ENCODE assay signal across 13 cellular contexts in genomic region chr10:114110174-114110972, GRCh38.
DNase-seq lines count a peak whose midpoint lies in the region; ATAC-seq and TF ChIP-seq lines count a peak whose summit lies in the region.
"Had no signal": no experiment of that assay in that cellular context is flagged by ENCODE, and none has a peak within 500 bp of the region (broad histone marks: within the 10 kb centered on the region; RNA-seq: fewer than 3 reads in every experiment).

No MANE protein-coding gene starts in this region.

- H3K27me3 Mint-ChIP-seq in GM23338 (ENCODE audit: insufficient read depth, low read depth, poor library complexity): peaks cover 4% of the 10 kb centered on the region
- peaks cover 15% of the 10 kb centered on the region for H3K27me3 Mint-ChIP-seq in activated CD4-positive, alpha-beta memory T cell treated with anti-CD3 and anti-CD28 coated beads, Interleukin-2, amount 10 ng/mL, durations not matched to agents 7 days and 5 days

- no peak overlapping the region for H3K27ac Mint-ChIP-seq in GM23338
- no peak overlapping the region for H3K27ac Mint-ChIP-seq in activated CD4-positive, alpha-beta memory T cell treated with anti-CD3 and anti-CD28 coated beads, Interleukin-2, amount 10 ng/mL, durations not matched to agents 7 days and 5 days
- H3K27ac Mint-ChIP-seq: activated naive CD4-positive, alpha-beta T cell treated with anti-CD3 and anti-CD28 coated beads, Interleukin-2, amount 10 ng/mL, durations not matched to agents 7 days and 5 days; T-helper 17 cell had no signal

- H2AFZ ChIP-seq in GM23338: no peak overlapping the region

- no peaks in the 10 kb centered on the region for H3K9me2 ChIP-seq in GM23338 (ENCODE audit: insufficient read depth)

- no peak overlapping the region for H3K27ac ChIP-seq in GM23338 (ENCODE audit: low read depth)
- no peak overlapping the region for H3K27ac ChIP-seq in testis
- H3K27ac ChIP-seq: esophagus muscularis mucosa had no signal

- no peak for TF ChIP-seq POLR2A in testis (IDR thresholded peaks at IDR 0.05)

- H3K4me3 Mint-ChIP-seq in GM23338: no peak overlapping the region
- no peak overlapping the region for H3K4me3 Mint-ChIP-seq in activated CD4-positive, alpha-beta memory T cell treated with anti-CD3 and anti-CD28 coated beads, Interleukin-2, amount 10 ng/mL, durations not matched to agents 7 days and 5 days
- H3K4me3 Mint-ChIP-seq: activated naive CD4-positive, alpha-beta T cell treated with anti-CD3 and anti-CD28 coated beads, Interleukin-2, amount 10 ng/mL, durations not matched to agents 7 days and 5 days; T-helper 17 cell had no signal

- POLR2A ChIA-PET in AG04449 (lab: Yijun Ruan, JAX): no interaction called here
- POLR2A ChIA-PET in activated CD4-positive, alpha-beta memory T cell treated with anti-CD3 and anti-CD28 coated beads, Interleukin-2, amount 10 ng/mL, durations not matched to agents 7 days and 5 days (lab: Charles Lee): no interaction called here

- no peaks in the 10 kb centered on the region for H3K4me1 Mint-ChIP-seq in GM23338
- no peaks in the 10 kb centered on the region for H3K4me1 Mint-ChIP-seq in activated CD4-positive, alpha-beta memory T cell treated with anti-CD3 and anti-CD28 coated beads, Interleukin-2, amount 10 ng/mL, durations not matched to agents 7 days and 5 days
- H3K4me1 Mint-ChIP-seq: activated naive CD4-positive, alpha-beta T cell treated with anti-CD3 and anti-CD28 coated beads, Interleukin-2, amount 10 ng/mL, durations not matched to agents 7 days and 5 days; T-helper 17 cell had no signal

- H4K20me1 ChIP-seq in GM23338 (replicated peaks; ENCODE audit: insufficient read depth): no peaks in the 10 kb centered on the region

- H3K27me3 ChIP-seq in GM23338 (ENCODE audit: insufficient read depth) (no peaks in the 10 kb centered on the region), testis (no peaks in the 10 kb centered on the region)
- H3K27me3 ChIP-seq: esophagus muscularis mucosa had no signal

- no peaks in the 10 kb centered on the region for H3K4me1 ChIP-seq in GM23338 (ENCODE audit: insufficient read depth)
- no peaks in the 10 kb centered on the region for H3K4me1 ChIP-seq in testis
- H3K4me1 ChIP-seq: esophagus muscularis mucosa had no signal

- in situ Hi-C loops in SK-MEL-5 (cut with HindIII; ENCODE audit: low pct_unique_long_range_greater_than_20kb, low sequenced_read_pairs): no loop called here

- CTCF ChIA-PET in AG04449 (lab: Yijun Ruan, JAX): interaction anchor here (0.9 to 14.5 kb wide), 6 partner anchors 9 to 405 kb away, joined by 3 to 335 read pairs (median 3); no protein-coding TSS in a partner anchor
- CTCF ChIA-PET in activated CD4-positive, alpha-beta memory T cell treated with anti-CD3 and anti-CD28 coated beads, Interleukin-2, amount 10 ng/mL, durations not matched to agents 7 days and 5 days (lab: Charles Lee): interaction anchor here (1.2 to 2.0 kb wide), 2 partner anchors 304 to 311 kb away, joined by 3 to 9 read pairs; no protein-coding TSS in a partner anchor

- intact Hi-C loops in testis (cut with DNase I; ENCODE audit: low total_unique reads): no loop called here

- DNase-seq in AG04449 (ENCODE audit: low read depth, low spot score) (no peak), GM23338 (ENCODE audit: low spot score) (peak; percentile 45), SK-MEL-5 (ENCODE audit: low read depth, low spot score) (peak; percentile 31), iPS-NIHi11 (ENCODE audit: low spot score) (peak; percentile 52), testis (no peak)
- DNase-seq in activated CD4-positive, alpha-beta memory T cell treated with anti-CD3 and anti-CD28 coated beads, Interleukin-2, amount 10 ng/mL, durations not matched to agents 7 days and 5 days: no peak
- DNase-seq: activated naive CD4-positive, alpha-beta T cell treated with anti-CD3 and anti-CD28 coated beads, Interleukin-2, amount 10 ng/mL, durations not matched to agents 7 days and 5 days; NCI-H187; stimulated activated CD4-positive, alpha-beta T cell treated with anti-CD3 and anti-CD28 coated beads, Interleukin-1b, Interleukin-23, amount 100 ng/mL, for 48 hours; T-helper 17 cell had no signal

- H3F3A ChIP-seq in GM23338 (replicated peaks; ENCODE audit: low read depth): no peaks in the 10 kb centered on the region

- no peaks in the 10 kb centered on the region for H3K79me2 ChIP-seq in GM23338 (replicated peaks; ENCODE audit: insufficient read depth)

- no peak overlapping the region for H3K4me2 ChIP-seq in GM23338

- peak; percentile 9 for TF ChIP-seq CTCF in AG04449 (IDR thresholded peaks at IDR 0.05; ENCODE audit: insufficient read depth, low read length, missing control alignments)
- peak; percentile 53 to 62 for TF ChIP-seq CTCF in GM23338 (conservative IDR thresholded peaks at IDR 0.05; ENCODE audit: low read depth in 2 of 2)
- TF ChIP-seq CTCF in testis (IDR thresholded peaks at IDR 0.05): no peak

- H3K4me3 ChIP-seq in AG04449 (ENCODE audit: low read depth, low read length) (no peak overlapping the region), GM23338 (no peak overlapping the region), testis (no peak overlapping the region)
- H3K4me3 ChIP-seq: esophagus muscularis mucosa had no signal

- H3K9me3 Mint-ChIP-seq in GM23338: no peaks in the 10 kb centered on the region
- H3K9me3 Mint-ChIP-seq in activated CD4-positive, alpha-beta memory T cell treated with anti-CD3 and anti-CD28 coated beads, Interleukin-2, amount 10 ng/mL, durations not matched to agents 7 days and 5 days: no peaks in the 10 kb centered on the region
- H3K9me3 Mint-ChIP-seq: activated naive CD4-positive, alpha-beta T cell treated with anti-CD3 and anti-CD28 coated beads, Interleukin-2, amount 10 ng/mL, durations not matched to agents 7 days and 5 days had no signal

- peak; percentile 87 for ATAC-seq in GM23338
- no peak for ATAC-seq in HG03045 (IDR thresholded peaks at IDR 0.05; ENCODE audit: unreplicated experiment)
- no peak for ATAC-seq in HG02678 (IDR thresholded peaks at IDR 0.05; ENCODE audit: unreplicated experiment)
- ATAC-seq: T-helper 17 cell had no signal

- H3K36me3 Mint-ChIP-seq in GM23338 (ENCODE audit: low read depth): no peaks in the 10 kb centered on the region
- no peaks in the 10 kb centered on the region for H3K36me3 Mint-ChIP-seq in activated CD4-positive, alpha-beta memory T cell treated with anti-CD3 and anti-CD28 coated beads, Interleukin-2, amount 10 ng/mL, durations not matched to agents 7 days and 5 days (ENCODE audit: low read depth)
- H3K36me3 Mint-ChIP-seq: activated naive CD4-positive, alpha-beta T cell treated with anti-CD3 and anti-CD28 coated beads, Interleukin-2, amount 10 ng/mL, durations not matched to agents 7 days and 5 days had no signal

- no peaks in the 10 kb centered on the region for H3K9me3 ChIP-seq in testis
- H3K9me3 ChIP-seq: esophagus muscularis mucosa had no signal

- no peaks in the 10 kb centered on the region for H3K36me3 ChIP-seq in GM23338 (ENCODE audit: insufficient read depth)
- H3K36me3 ChIP-seq in testis (ENCODE audit: low read depth, missing control alignments): no peaks in the 10 kb centered on the region
- H3K36me3 ChIP-seq: esophagus muscularis mucosa had no signal

- WGBS in testis, 2 donors: 88 to 95% methylated on average over 5 of the region's 5 CpGs

TF ChIP-seq in GM23338, 12 proteins besides CTCF, POLR2A, EP300 and RAD21:
- TF ChIP-seq NANOG (IDR thresholded peaks at IDR 0.05; ENCODE audit: borderline replicate concordance) (no peak), CREB1 (CRISPR knock-in tag; IDR thresholded peaks at IDR 0.05; ENCODE audit: low read depth) (no peak)

Comparison
In these comparisons a context has a peak if more than half of its experiments do, and no peak if none do; other contexts are left out.
1. DNase-seq: peak in GM23338 (single experiment), SK-MEL-5 (single experiment) and iPS-NIHi11 (single experiment); none in AG04449 (single experiment), testis (single experiment) and activated CD4-positive, alpha-beta memory T cell treated with anti-CD3 and anti-CD28 coated beads, Interleukin-2, amount 10 ng/mL, durations not matched to agents 7 days and 5 days (single experiment).
2. CTCF ChIP-seq: peak in AG04449 (single experiment) and GM23338 (2 of 2); none in testis (0 of 3).